Comparison of ENCODE assay signal across 11 cellular contexts in the genomic region with DNA sequence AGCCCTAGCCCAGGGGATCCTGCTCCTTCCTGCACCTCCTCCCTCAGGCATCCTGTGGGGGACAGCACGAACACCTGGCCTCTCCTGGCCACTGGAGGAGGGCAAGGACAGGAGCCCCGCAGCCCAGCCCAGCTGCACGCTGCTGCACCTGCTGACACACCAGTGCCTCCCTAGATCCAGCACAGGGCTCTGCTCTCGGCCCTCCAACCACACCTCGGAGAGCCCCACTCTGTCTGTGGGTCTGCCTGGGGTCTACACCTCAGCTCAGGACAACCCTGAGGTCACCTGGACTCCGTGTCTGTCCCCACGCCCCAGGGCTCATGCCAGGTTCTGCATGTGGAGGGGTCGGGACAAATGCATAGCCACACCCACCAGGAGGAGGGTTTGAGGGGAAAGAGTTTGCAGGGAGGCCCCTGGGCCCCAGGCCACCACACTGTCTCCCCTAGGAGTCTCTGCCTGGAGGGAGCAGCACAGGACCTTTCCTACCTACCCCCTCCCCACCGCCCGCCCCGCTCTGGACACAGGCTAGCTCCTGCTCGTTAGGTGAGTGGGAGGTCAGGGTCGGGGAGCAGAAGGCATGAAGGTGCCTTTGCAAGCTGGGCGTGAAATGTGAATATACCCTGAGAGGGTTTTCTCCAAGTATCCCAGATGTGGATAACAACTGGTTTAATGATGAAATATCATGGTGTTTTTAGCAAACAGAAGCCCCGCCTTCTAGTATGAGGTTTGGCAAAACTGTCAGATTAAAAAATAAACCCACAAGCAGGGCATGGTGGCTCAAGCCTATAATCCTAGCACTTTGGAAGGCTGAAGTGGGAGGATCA. TPM values are rescaled to one million over a fixed set of nuclear protein-coding genes. Genes with fewer than 3 reads are reported as not detected.
DNase-seq lines count a peak whose midpoint lies in the region; ATAC-seq, FAIRE-seq and TF ChIP-seq lines count a peak whose summit lies in the region.
"Had no signal": no experiment of that assay in that cellular context is flagged by ENCODE, and none has a peak within 500 bp of the region (broad histone marks: within the 10 kb centered on the region; RNA-seq: fewer than 3 reads in every experiment).

No MANE protein-coding gene starts in this region.

- no peak overlapping the region for H3K27ac Mint-ChIP-seq in natural killer cell treated with Interleukin-12 subunit alpha and Interleukin-12 subunit beta and Interleukin-15 and Interleukin-18, amount 100 ng/mL, for 72 hours
- H3K27ac Mint-ChIP-seq in natural killer cell, result no peak overlapping the region

- intact Hi-C loops in natural killer cell (cut with micrococcal nuclease) (loop anchor here (10.0 kb wide), 2 partner anchors 185 to 245 kb away; no protein-coding TSS in a partner anchor), kidney (cut with DNase I) (no loop called here)

- no peak for ATAC-seq in natural killer cell treated with Interleukin-12 subunit alpha and Interleukin-12 subunit beta and Interleukin-15 and Interleukin-18, amount 100 ng/mL, for 72 hours
- ATAC-seq in natural killer cell, result no peak
- ATAC-seq in GM18519 (IDR thresholded peaks at IDR 0.05; ENCODE audit: low FRiP score, unreplicated experiment), result no peak

- H3K4me1 ChIP-seq in kidney (ENCODE audit: control insufficient read depth in 1 of 2, insufficient read depth in 1 of 2, low read depth in 1 of 2, low read length in 2 of 2), result peaks cover 2 to 8% of the 10 kb centered on the region in 2 donors

- no peaks in the 10 kb centered on the region for H3K36me3 ChIP-seq in kidney (ENCODE audit: control insufficient read depth in 1 of 2, insufficient read depth in 2 of 2, low read length in 2 of 2)

- peak; percentile 41 for DNase-seq in natural killer cell treated with Interleukin-12 subunit alpha and Interleukin-12 subunit beta and Interleukin-15 and Interleukin-18, amount 100 ng/mL, for 72 hours (ENCODE audit: low spot score)
- DNase-seq in natural killer cell (no peak), RWPE1 (ENCODE audit: low spot score) (no peak), kidney (peak; percentile 70), mucosa of gallbladder (ENCODE audit: low spot score) (no peak), UCSD-AML1 (lab: John Stamatoyannopoulos, UW; ENCODE audit: unreplicated experiment) (no peak), NCI-H2029 treated with DMSO at 0.1 percent for 48 hours (lab: John Stamatoyannopoulos, UW) (no peak)
- DNase-seq: dermis blood vessel endothelial cell; retina; stimulated activated CD8-positive, alpha-beta memory T cell treated with anti-CD3 and anti-CD28 coated beads, Interleukin-4, amount 100 ng/mL, for 48 hours had no signal

- CTCF ChIA-PET in RWPE1 (lab: Yijun Ruan, JAX), result interaction anchor here (1.4 kb wide), 1 partner anchor 57 kb away, joined by 4 read pairs; no protein-coding TSS in a partner anchor

- H3K36me3 Mint-ChIP-seq in natural killer cell treated with Interleukin-12 subunit alpha and Interleukin-12 subunit beta and Interleukin-15 and Interleukin-18, amount 100 ng/mL, for 72 hours, result peaks cover 6% of the 10 kb centered on the region
- no peaks in the 10 kb centered on the region for H3K36me3 Mint-ChIP-seq in natural killer cell

- no peak for TF ChIP-seq CTCF in natural killer cell (IDR thresholded peaks at IDR 0.05)
- TF ChIP-seq CTCF in RWPE1 (conservative IDR thresholded peaks at IDR 0.05; ENCODE audit: low read depth), result no peak
- TF ChIP-seq CTCF in kidney (IDR thresholded peaks at IDR 0.05; ENCODE audit: borderline replicate concordance, extremely low read depth, insufficient read depth), result no peak

- H3K27me3 Mint-ChIP-seq in natural killer cell treated with Interleukin-12 subunit alpha and Interleukin-12 subunit beta and Interleukin-15 and Interleukin-18, amount 100 ng/mL, for 72 hours, result no peaks in the 10 kb centered on the region
- no peaks in the 10 kb centered on the region for H3K27me3 Mint-ChIP-seq in natural killer cell (ENCODE audit: low read depth in 2 of 2)

- POLR2A ChIA-PET in RWPE1 (lab: Yijun Ruan, JAX; ENCODE audit: low non-redundant PET), result no interaction called here

- H3K9me3 ChIP-seq in kidney (ENCODE audit: control insufficient read depth in 1 of 2, low read length in 2 of 2), result no peaks in the 10 kb centered on the region

- H3K9ac ChIP-seq in kidney (ENCODE audit: low read length in 2 of 2), result no peak overlapping the region

- no peak overlapping the region for H3K4me3 Mint-ChIP-seq in natural killer cell treated with Interleukin-12 subunit alpha and Interleukin-12 subunit beta and Interleukin-15 and Interleukin-18, amount 100 ng/mL, for 72 hours
- no peak overlapping the region for H3K4me3 Mint-ChIP-seq in natural killer cell

- H3K4me1 Mint-ChIP-seq in natural killer cell treated with Interleukin-12 subunit alpha and Interleukin-12 subunit beta and Interleukin-15 and Interleukin-18, amount 100 ng/mL, for 72 hours (ENCODE audit: low read depth in 2 of 2), result peaks cover 12 to 41% of the 10 kb centered on the region in 2 donors
- H3K4me1 Mint-ChIP-seq in natural killer cell, result peaks cover 5 to 35% of the 10 kb centered on the region in 2 donors

- no peak overlapping the region for H3K4me3 ChIP-seq in kidney (ENCODE audit: low read length in 2 of 2)

- no peak for FAIRE-seq in kidney (lab: Jason Lieb, UNC)

- H3K9me3 Mint-ChIP-seq in natural killer cell treated with Interleukin-12 subunit alpha and Interleukin-12 subunit beta and Interleukin-15 and Interleukin-18, amount 100 ng/mL, for 72 hours, result peaks cover 9% of the 10 kb centered on the region
- H3K9me3 Mint-ChIP-seq in natural killer cell, result peaks cover 5 to 8% of the 10 kb centered on the region in 2 donors

- H3K27ac ChIP-seq in RWPE1 (peak overlapping the region; percentile 65), kidney (ENCODE audit: low read depth in 2 of 2, low read length in 2 of 2) (no peak overlapping the region)

RNA-seq across cellular contexts. Expression of gene PWWP2B, which starts 7.2 kb away (rescaled TPM):
- 10 to 100 TPM; 15.2 to 17.9 TPM for total RNA-seq in natural killer cell treated with Interleukin-12 subunit alpha and Interleukin-12 subunit beta and Interleukin-15 and Interleukin-18, amount 100 ng/mL, for 72 hours
- total RNA-seq in natural killer cell (10 to 100 TPM; 23.7 to 29.5 (median 24.4) TPM), kidney (24.3 TPM), mucosa of gallbladder (52.9 TPM)
- polyA plus RNA-seq in kidney (ENCODE audit: insufficient read depth, low read depth, low replicate concordance), result 12.9 TPM

RNA-seq across cellular contexts. Expression of gene LRRC27, which starts 57.9 kb away (rescaled TPM):
- total RNA-seq in natural killer cell treated with Interleukin-12 subunit alpha and Interleukin-12 subunit beta and Interleukin-15 and Interleukin-18, amount 100 ng/mL, for 72 hours, result 1 to 10 TPM; 6.5 to 8.5 TPM
- total RNA-seq in natural killer cell (10 to 100 TPM in 1 of 3 donors, 1 to 10 TPM in 2; 8.1 to 22.5 (median 9.9) TPM), kidney (14.6 TPM), mucosa of gallbladder (12.4 TPM)
- polyA plus RNA-seq in kidney (ENCODE audit: insufficient read depth, low read depth, low replicate concordance), result 14.4 TPM

Comparison
In these comparisons a context has a peak if more than half of its experiments do, and no peak if none do; other contexts are left out.
1. DNase-seq: peak in natural killer cell treated with Interleukin-12 subunit alpha and Interleukin-12 subunit beta and Interleukin-15 and Interleukin-18, amount 100 ng/mL, for 72 hours (single experiment) and kidney (single experiment); none in natural killer cell (single experiment), RWPE1 (single experiment), mucosa of gallbladder (single experiment), UCSD-AML1 (single experiment) and NCI-H2029 treated with DMSO at 0.1 percent for 48 hours (single experiment).